10 cellular contexts compared by ENCODE assay signal in the genomic region with DNA sequence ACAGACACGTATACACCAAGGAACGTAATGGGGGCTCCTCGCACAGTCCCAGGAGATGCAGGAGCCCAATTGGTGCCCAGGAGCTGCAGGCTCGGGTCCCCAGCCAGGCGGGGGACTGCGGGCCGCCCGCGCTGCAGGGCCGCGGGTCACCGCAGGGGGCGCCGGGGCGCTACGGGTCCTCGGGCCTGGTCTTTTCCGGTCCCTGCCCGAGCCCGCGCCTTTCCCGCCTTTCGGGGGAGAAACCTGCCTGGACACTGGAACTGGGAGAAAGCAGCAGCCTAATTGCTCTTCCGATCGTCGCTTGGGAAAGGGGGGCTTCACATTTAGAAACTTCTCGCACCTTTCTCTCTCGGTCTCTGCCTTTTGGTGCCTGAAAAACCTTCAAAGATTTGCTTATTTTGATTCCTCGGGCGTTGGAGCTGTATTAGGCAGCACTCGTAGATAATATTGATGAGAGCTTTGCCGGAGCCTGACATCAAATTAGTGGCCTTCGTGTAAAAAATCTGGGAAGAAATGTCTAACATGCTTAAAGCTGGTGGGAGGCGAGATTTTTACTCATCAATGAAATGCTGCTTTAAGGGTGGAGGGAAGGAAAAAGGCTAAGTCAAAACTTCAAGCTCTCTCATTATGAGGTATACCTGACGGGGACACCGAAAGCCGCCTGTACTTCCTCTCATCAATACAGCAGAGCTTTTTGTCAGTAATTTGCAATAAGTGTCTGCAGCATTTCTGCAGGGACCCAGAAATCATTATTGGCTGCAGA. TPM values are rescaled to one million over a fixed set of nuclear protein-coding genes. Genes with fewer than 3 reads are reported as not detected.
DNase-seq lines count a peak whose midpoint lies in the region.
"Had no signal": no experiment of that assay in that cellular context is flagged by ENCODE, and none has a peak within 500 bp of the region (broad histone marks: within the 10 kb centered on the region; RNA-seq: fewer than 3 reads in every experiment).

No MANE protein-coding gene starts in this region.

- intact Hi-C loops in activated naive CD4-positive, alpha-beta T cell treated with anti-CD3 and anti-CD28 coated beads for 36 hours (cut with micrococcal nuclease) = loop anchor here (5.0 kb wide), 1 partner anchor 123 kb away; no protein-coding TSS in a partner anchor

- peaks cover 83% of the 10 kb centered on the region for H3K27me3 Mint-ChIP-seq in activated naive CD4-positive, alpha-beta T cell treated with anti-CD3 and anti-CD28 coated beads for 36 hours (ENCODE audit: low read depth)

- CTCF ChIA-PET in activated naive CD4-positive, alpha-beta T cell treated with anti-CD3 and anti-CD28 coated beads for 36 hours (lab: Charles Lee) = interaction anchor here (0.7 to 2.2 kb wide), 10 partner anchors 8 to 436 kb away, joined by 3 to 8 read pairs (median 3); no protein-coding TSS in a partner anchor

- WGBS in thymus = 9% methylated on average over 37 of the region's 37 CpGs

- peaks cover 3% of the 10 kb centered on the region for H3K36me3 Mint-ChIP-seq in activated naive CD4-positive, alpha-beta T cell treated with anti-CD3 and anti-CD28 coated beads for 36 hours (ENCODE audit: low read depth)

- H3K4me1 ChIP-seq in thymus (ENCODE audit: control insufficient read depth, insufficient read depth, low read length) = no peaks in the 10 kb centered on the region
- H3K4me1 ChIP-seq: SJSA1 had no signal

- peaks cover 46% of the 10 kb centered on the region for H3K4me1 Mint-ChIP-seq in activated naive CD4-positive, alpha-beta T cell treated with anti-CD3 and anti-CD28 coated beads for 36 hours (ENCODE audit: low read depth)

- DNase-seq in activated naive CD4-positive, alpha-beta T cell treated with anti-CD3 and anti-CD28 coated beads for 36 hours = no peak
- no peak for DNase-seq in activated naive CD4-positive, alpha-beta T cell treated with anti-CD3 and anti-CD28 coated beads, Interleukin-2, amount 50 U/mL, for 16 hours
- DNase-seq in SK-N-MC (ENCODE audit: low read depth, low spot score) (no peak), globus pallidus (ENCODE audit: low spot score) (no peak), NCI-H1694 (lab: John Stamatoyannopoulos, UW) (no peak)
- no peak for DNase-seq in stimulated activated CD4-positive, alpha-beta T cell treated with anti-CD3 and anti-CD28 coated beads, Interleukin-12 subunit alpha, Interleukin-12 subunit beta, amount 100 ng/mL, for 4 hours

- H3K4me3 ChIP-seq in SK-N-MC (peak overlapping the region; percentile 88), iPS-18c (ENCODE audit: insufficient read depth, low read depth, low read length) (peak overlapping the region; percentile 45), thymus (ENCODE audit: low read length) (peak overlapping the region; percentile 13)
- H3K4me3 ChIP-seq: SJSA1 had no signal

- H3K9me3 ChIP-seq in SK-N-MC (ENCODE audit: low read depth, low read length) (no peaks in the 10 kb centered on the region), iPS-18c (ENCODE audit: control insufficient read depth, insufficient read depth, low read length) (no peaks in the 10 kb centered on the region), thymus (ENCODE audit: control insufficient read depth) (no peaks in the 10 kb centered on the region)
- H3K9me3 ChIP-seq: SJSA1 had no signal

- no peak overlapping the region for H3K27ac Mint-ChIP-seq in activated naive CD4-positive, alpha-beta T cell treated with anti-CD3 and anti-CD28 coated beads for 36 hours

- peaks cover 79% of the 10 kb centered on the region for H3K27me3 ChIP-seq in thymus (ENCODE audit: control insufficient read depth, insufficient read depth)

- H3K36me3 ChIP-seq in SK-N-MC (ENCODE audit: insufficient read depth, low read length) (no peaks in the 10 kb centered on the region), thymus (ENCODE audit: control insufficient read depth, insufficient read depth) (no peaks in the 10 kb centered on the region)
- H3K36me3 ChIP-seq: SJSA1 had no signal

- peak overlapping the region; percentile 62 for H3K9ac ChIP-seq in SK-N-MC (ENCODE audit: insufficient read length)

- H3K27ac ChIP-seq in SK-N-MC (no peak overlapping the region), thymus (ENCODE audit: low read depth) (no peak overlapping the region)
- H3K27ac ChIP-seq: C4-2B, SJSA1 had no signal

- peak overlapping the region; percentile 23 for H3K4me3 Mint-ChIP-seq in activated naive CD4-positive, alpha-beta T cell treated with anti-CD3 and anti-CD28 coated beads for 36 hours

- no peaks in the 10 kb centered on the region for H3K9me3 Mint-ChIP-seq in activated naive CD4-positive, alpha-beta T cell treated with anti-CD3 and anti-CD28 coated beads for 36 hours

RNA-seq across cellular contexts. Expression of a gene that starts 12.6 kb away (rescaled TPM):
- total RNA-seq in activated naive CD4-positive, alpha-beta T cell treated with anti-CD3 and anti-CD28 coated beads for 36 hours = not detected
- not detected for polyA plus RNA-seq in thymus
- total RNA-seq: SJSA1 had no signal

Comparison
In these comparisons a context has a peak if more than half of its experiments do, and no peak if none do; other contexts are left out.
1. H3K4me3 ChIP-seq: peak in every context shown above with its lines; median percentile 88 in SK-N-MC; 45 in iPS-18c; 13 in thymus.